In genomic region chr3:129280183-129280582, GRCh38 we compare ENCODE assay signal across 2 cellular contexts.
TF ChIP-seq lines count a peak whose summit lies in the region.

No MANE protein-coding gene starts in this region.

TF ChIP-seq in H1, 55 proteins besides CTCF, POLR2A, EP300 and RAD21:
- TF ChIP-seq JUND (IDR thresholded peaks at IDR 0.05; ENCODE audit: low read length) (no peak), KDM5A (IDR thresholded peaks at IDR 0.05; ENCODE audit: low read length) (no peak), SIRT6 (IDR thresholded peaks at IDR 0.05; ENCODE audit: low read length) (no peak), ZNF274 (IDR thresholded peaks at IDR 0.05; ENCODE audit: borderline replicate concordance, extremely low read depth, low read length) (no peak), RBBP5 (IDR thresholded peaks at IDR 0.05; ENCODE audit: borderline replicate concordance, low read depth, low read length) (no peak), EGR1 (IDR thresholded peaks at IDR 0.05; ENCODE audit: borderline replicate concordance, low read depth, low read length) (no peak), CREB1 (IDR thresholded peaks at IDR 0.05) (no peak), SP4 (IDR thresholded peaks at IDR 0.05; ENCODE audit: low read length) (no peak), SIX5 (IDR thresholded peaks at IDR 0.05; ENCODE audit: low read depth, low read length) (no peak), TBP (IDR thresholded peaks at IDR 0.05; ENCODE audit: low read depth, low read length) (no peak), FOSL1 (IDR thresholded peaks at IDR 0.05; ENCODE audit: insufficient read depth, low read depth, low read length) (no peak), HDAC2 (IDR thresholded peaks at IDR 0.05; ENCODE audit: borderline replicate concordance in 1 of 2, low read depth in 2 of 2, low read length in 2 of 2) (no peak), SP1 (IDR thresholded peaks at IDR 0.05; ENCODE audit: low read depth, low read length) (no peak), TCF12 (IDR thresholded peaks at IDR 0.05; ENCODE audit: low read depth, low read length) (no peak), CHD1 (IDR thresholded peaks at IDR 0.05; ENCODE audit: low read depth, low read length) (no peak), GTF2F1 (IDR thresholded peaks at IDR 0.05; ENCODE audit: borderline replicate concordance, low read depth, low read length) (no peak), ATF2 (IDR thresholded peaks at IDR 0.05; ENCODE audit: low read length) (no peak), SP2 (IDR thresholded peaks at IDR 0.05; ENCODE audit: low read length) (no peak)
TF ChIP-seq in H1: peak in this region for 0.

TF ChIP-seq in HEK293T, 16 proteins besides CTCF, POLR2A, EP300 and RAD21:
- TF ChIP-seq TARDBP (IDR thresholded peaks at IDR 0.05) (no peak), FOXM1 (IDR thresholded peaks at IDR 0.05; ENCODE audit: borderline replicate concordance) (no peak), L3MBTL2 (conservative IDR thresholded peaks at IDR 0.05) (no peak), BHLHE40 (IDR thresholded peaks at IDR 0.05; ENCODE audit: borderline replicate concordance) (no peak), LEF1 (IDR thresholded peaks at IDR 0.05; ENCODE audit: borderline replicate concordance) (no peak), FOXA1 (IDR thresholded peaks at IDR 0.05) (no peak), NFRKB (IDR thresholded peaks at IDR 0.05) (no peak), ZNF384 (IDR thresholded peaks at IDR 0.05) (no peak), PKNOX1 (IDR thresholded peaks at IDR 0.05) (no peak), ELF4 (IDR thresholded peaks at IDR 0.05) (no peak), ARNT (IDR thresholded peaks at IDR 0.05) (no peak)
TF ChIP-seq in HEK293T: peak in this region for 0.
